ENCODE assay signal across 21 cellular contexts in genomic region chrX:86141786-86142185, GRCh38. TPM values are rescaled to one million over a fixed set of nuclear protein-coding genes. Genes with fewer than 3 reads are reported as not detected.
DNase-seq lines count a peak whose midpoint lies in the region; ATAC-seq, FAIRE-seq and TF ChIP-seq lines count a peak whose summit lies in the region.
"Had no signal": no experiment of that assay in that cellular context is flagged by ENCODE, and none has a peak within 500 bp of the region (broad histone marks: within the 10 kb centered on the region; RNA-seq: fewer than 3 reads in every experiment).

No MANE protein-coding gene starts in this region.

- TF ChIP-seq RAD21 in A549 (conservative IDR thresholded peaks at IDR 0.05 in 1 of 2, IDR thresholded peaks at IDR 0.05 in 1 of 2) = no peak

- H3K27me3 ChIP-seq in bronchial epithelial cell (ENCODE audit: control insufficient read depth, insufficient read depth, low read length) (no peaks in the 10 kb centered on the region), foreskin keratinocyte (no peaks in the 10 kb centered on the region)

- TF ChIP-seq POLR2A in A549 (IDR thresholded peaks at IDR 0.05; ENCODE audit: low read length) = no peak

- H3K4me3 ChIP-seq in A549 (no peak overlapping the region), bronchial epithelial cell (ENCODE audit: low read depth, low read length) (no peak overlapping the region)
- H3K4me3 ChIP-seq: BLaER1 treated with 17β-estradiol and CSF1 and Interleukin-3, amounts not matched to agents 10 nM and 100 nM had no signal

- TF ChIP-seq EP300 in A549 (IDR thresholded peaks at IDR 0.05) = no peak

- H3K27ac ChIP-seq in A549 = no peak overlapping the region
- H3K27ac ChIP-seq in foreskin keratinocyte = no peak overlapping the region
- H3K27ac ChIP-seq: BLaER1 treated with 17β-estradiol and CSF1 and Interleukin-3, amounts not matched to agents 10 nM and 100 nM; C4-2B had no signal

- CTCF ChIA-PET in A549 (lab: Yijun Ruan, JAX) = no interaction called here

- TF ChIP-seq CTCF in A549 (IDR thresholded peaks at IDR 0.05) = no peak
- no peak for TF ChIP-seq CTCF in bronchial epithelial cell (IDR thresholded peaks at IDR 0.05; ENCODE audit: insufficient read depth, low read length, severe bottlenecking)
- TF ChIP-seq CTCF in foreskin keratinocyte (conservative IDR thresholded peaks at IDR 0.05) = no peak

- WGBS in A549 (ENCODE audit: missing lambda C conversion rate) = 0% methylated on average over 1 of the region's 1 CpG

- FAIRE-seq in A549 (lab: Jason Lieb, UNC) = peak; percentile 74
- FAIRE-seq in bronchial epithelial cell (lab: Jason Lieb, UNC) = no peak
- FAIRE-seq: A204.1, D721Med, GM12891, GM19239 had no signal

- POLR2A ChIA-PET in A549 (lab: Yijun Ruan, JAX) = no interaction called here

- DNase-seq in A549 (ENCODE audit: low read depth in 1 of 2, low spot score in 1 of 2) (no peak), bronchial epithelial cell (ENCODE audit: low read depth) (peak; percentile 76), foreskin keratinocyte (peak; percentile 21 to 48), superior temporal gyrus (ENCODE audit: extremely low spot score) (no peak), NCI-H69 (lab: John Stamatoyannopoulos, UW) (no peak)
- DNase-seq: 8988T; AML-193; Caco-2; Calu3; CD4-positive, alpha-beta T cell; CD8-positive, alpha-beta T cell; DMS79 treated with DMSO at 0.1 percent for 48 hours; GF-D8 had no signal

- H3K4me1 ChIP-seq in A549 (no peaks in the 10 kb centered on the region), foreskin keratinocyte (no peaks in the 10 kb centered on the region)
- H3K4me1 ChIP-seq: Caco-2 had no signal

- H3K9me3 ChIP-seq in A549 = no peaks in the 10 kb centered on the region
- H3K9me3 ChIP-seq: Caco-2 had no signal

- no peak overlapping the region for H3K4me2 ChIP-seq in A549
- H3K4me2 ChIP-seq: BLaER1 treated with 17β-estradiol and CSF1 and Interleukin-3, amounts not matched to agents 10 nM and 100 nM had no signal

- no peaks in the 10 kb centered on the region for H3K36me3 ChIP-seq in bronchial epithelial cell (ENCODE audit: control insufficient read depth, insufficient read depth, low read length)
- H3K36me3 ChIP-seq: BLaER1 treated with 17β-estradiol and CSF1 and Interleukin-3, amounts not matched to agents 10 nM and 100 nM had no signal

- ATAC-seq in A549 (no peak), foreskin keratinocyte (peak; percentile 65)
- ATAC-seq: CD8-positive, alpha-beta T cell had no signal

TF ChIP-seq in A549, 52 proteins besides CTCF, POLR2A, EP300 and RAD21:
- no peak for TF ChIP-seq HEYL (CRISPR knock-in tag; IDR thresholded peaks at IDR 0.05)
- no peak for TF ChIP-seq CEBPB (IDR thresholded peaks at IDR 0.05)
- TF ChIP-seq SMC3 (IDR thresholded peaks at IDR 0.05) = no peak
- TF ChIP-seq CBX8 (IDR thresholded peaks at IDR 0.05) = no peak
- no peak for TF ChIP-seq RNF2 (IDR thresholded peaks at IDR 0.05; ENCODE audit: borderline replicate concordance, low read depth)
- no peak for TF ChIP-seq BHLHE40 (IDR thresholded peaks at IDR 0.05; ENCODE audit: low read depth, low read length)
- TF ChIP-seq ELK1 (IDR thresholded peaks at IDR 0.05; ENCODE audit: low read depth, low read length) = no peak
- TF ChIP-seq FOSL2 (IDR thresholded peaks at IDR 0.05) = no peak
- no peak for TF ChIP-seq FOSL2 (CRISPR knock-in tag; IDR thresholded peaks at IDR 0.05)
- no peak for TF ChIP-seq ZFP36 (IDR thresholded peaks at IDR 0.05; ENCODE audit: borderline replicate concordance, partially characterized antibody)
- TF ChIP-seq, protein P1, sequence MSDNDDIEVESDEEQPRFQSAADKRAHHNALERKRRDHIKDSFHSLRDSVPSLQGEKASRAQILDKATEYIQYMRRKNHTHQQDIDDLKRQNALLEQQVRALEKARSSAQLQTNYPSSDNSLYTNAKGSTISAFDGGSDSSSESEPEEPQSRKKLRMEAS (IDR thresholded peaks at IDR 0.05) = no peak
TF ChIP-seq in A549: peak in this region for 0.

RNA-seq across cellular contexts. Expression of gene DACH2, which starts 6.5 kb away (rescaled TPM):
- 0.04 and 0.08 TPM in 2 replicates for polyA plus RNA-seq in A549 (2011; rRNA removed)
- not detected in 2 replicates for polyA plus RNA-seq in A549 (2012; cell fraction: cytosol; rRNA removed)
- not detected in 2 replicates for polyA plus RNA-seq in A549 (2012; cell fraction: nucleus; rRNA removed)
- not detected in 3 replicates for polyA plus RNA-seq in A549 (2017; fragmentation: RNase III; extraction: RNeasy Plus Mini Kit Qiagen cat#74134 plus additional on column Dnase treatment)
- 0.08 and 0.34 TPM in 2 replicates for polyA minus RNA-seq in A549 (2011; rRNA and poly(A)+ RNA removed)
- total RNA-seq in bronchial epithelial cell = 0.26 TPM in 2 replicates
- not detected in 2 replicates for total RNA-seq in foreskin keratinocyte
- not detected in 2 replicates for polyA plus RNA-seq in foreskin keratinocyte
- total RNA-seq: B cell; Caco-2; Calu3; CD4-positive, alpha-beta T cell; CD8-positive, alpha-beta T cell had no signal
- polyA plus RNA-seq: BJ had no signal

Comparison
In these comparisons a context has a peak if more than half of its experiments do, and no peak if none do; other contexts are left out.
1. DNase-seq: peak in bronchial epithelial cell (single experiment) and foreskin keratinocyte (2 of 2); none in A549 (0 of 2), superior temporal gyrus (single experiment) and NCI-H69 (single experiment).